ENCODE assay signal across 1 cellular context in the genomic region with DNA sequence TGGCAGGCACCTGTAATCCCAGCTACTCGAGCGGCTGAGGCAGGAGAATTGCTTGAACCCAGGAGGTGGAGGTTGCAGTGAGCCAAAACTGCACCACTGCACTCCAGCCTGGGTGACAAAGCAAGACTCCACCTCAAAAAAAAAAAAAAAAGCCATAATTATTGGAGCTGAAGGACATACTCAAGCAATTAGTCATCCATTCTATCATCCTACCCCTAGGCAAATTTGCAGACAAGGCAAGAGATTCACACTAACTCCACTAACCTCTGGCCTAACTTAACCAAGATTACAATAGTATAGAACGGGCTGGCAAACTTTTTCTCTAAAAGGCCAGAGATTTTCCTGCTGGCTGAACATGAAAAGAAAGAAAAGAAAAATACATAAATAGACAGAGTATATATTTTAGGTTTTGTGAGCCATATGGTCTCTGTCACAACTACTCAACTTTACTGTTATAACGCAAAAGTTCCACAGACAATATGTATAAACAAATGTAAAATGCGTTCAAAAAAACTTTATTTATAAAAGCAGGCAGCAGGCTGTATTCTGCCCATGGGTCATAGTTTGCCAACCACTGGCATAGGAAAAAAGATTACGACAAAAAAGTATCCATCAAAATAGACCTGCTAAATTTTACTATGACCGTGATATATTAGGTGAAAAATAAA.
TF ChIP-seq lines count a peak whose summit lies in the region.

No MANE protein-coding gene starts in this region.

TF ChIP-seq in HepG2, 621 proteins besides CTCF, POLR2A, EP300 and RAD21 (continued from another document):
- TF ChIP-seq RARG (CRISPR knock-in tag; IDR thresholded peaks at IDR 0.05; ENCODE audit: low read depth), result no peak
- no peak for TF ChIP-seq EHMT2 (IDR thresholded peaks at IDR 0.05; ENCODE audit: borderline replicate concordance, low read depth, low read length)
- TF ChIP-seq, protein P1, sequence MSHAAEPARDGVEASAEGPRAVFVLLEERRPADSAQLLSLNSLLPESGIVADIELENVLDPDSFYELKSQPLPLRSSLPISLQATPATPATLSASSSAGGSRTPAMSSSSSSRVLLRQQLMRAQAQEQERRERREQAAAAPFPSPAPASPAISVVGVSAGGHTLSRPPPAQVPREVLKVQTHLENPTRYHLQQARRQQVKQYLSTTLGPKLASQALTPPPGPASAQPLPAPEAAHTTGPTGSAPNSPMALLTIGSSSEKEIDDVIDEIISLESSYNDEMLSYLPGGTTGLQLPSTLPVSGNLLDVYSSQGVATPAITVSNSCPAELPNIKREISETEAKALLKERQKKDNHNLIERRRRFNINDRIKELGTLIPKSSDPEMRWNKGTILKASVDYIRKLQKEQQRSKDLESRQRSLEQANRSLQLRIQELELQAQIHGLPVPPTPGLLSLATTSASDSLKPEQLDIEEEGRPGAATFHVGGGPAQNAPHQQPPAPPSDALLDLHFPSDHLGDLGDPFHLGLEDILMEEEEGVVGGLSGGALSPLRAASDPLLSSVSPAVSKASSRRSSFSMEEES (CRISPR knock-in tag; IDR thresholded peaks at IDR 0.05), result no peak
- no peak for TF ChIP-seq CCDC6 (CRISPR knock-in tag; IDR thresholded peaks at IDR 0.05)
- no peak for TF ChIP-seq NR2F1 (CRISPR knock-in tag; IDR thresholded peaks at IDR 0.05)
- no peak for TF ChIP-seq ZNF136 (CRISPR knock-in tag; IDR thresholded peaks at IDR 0.05; ENCODE audit: low read depth)
- TF ChIP-seq, protein P2, sequence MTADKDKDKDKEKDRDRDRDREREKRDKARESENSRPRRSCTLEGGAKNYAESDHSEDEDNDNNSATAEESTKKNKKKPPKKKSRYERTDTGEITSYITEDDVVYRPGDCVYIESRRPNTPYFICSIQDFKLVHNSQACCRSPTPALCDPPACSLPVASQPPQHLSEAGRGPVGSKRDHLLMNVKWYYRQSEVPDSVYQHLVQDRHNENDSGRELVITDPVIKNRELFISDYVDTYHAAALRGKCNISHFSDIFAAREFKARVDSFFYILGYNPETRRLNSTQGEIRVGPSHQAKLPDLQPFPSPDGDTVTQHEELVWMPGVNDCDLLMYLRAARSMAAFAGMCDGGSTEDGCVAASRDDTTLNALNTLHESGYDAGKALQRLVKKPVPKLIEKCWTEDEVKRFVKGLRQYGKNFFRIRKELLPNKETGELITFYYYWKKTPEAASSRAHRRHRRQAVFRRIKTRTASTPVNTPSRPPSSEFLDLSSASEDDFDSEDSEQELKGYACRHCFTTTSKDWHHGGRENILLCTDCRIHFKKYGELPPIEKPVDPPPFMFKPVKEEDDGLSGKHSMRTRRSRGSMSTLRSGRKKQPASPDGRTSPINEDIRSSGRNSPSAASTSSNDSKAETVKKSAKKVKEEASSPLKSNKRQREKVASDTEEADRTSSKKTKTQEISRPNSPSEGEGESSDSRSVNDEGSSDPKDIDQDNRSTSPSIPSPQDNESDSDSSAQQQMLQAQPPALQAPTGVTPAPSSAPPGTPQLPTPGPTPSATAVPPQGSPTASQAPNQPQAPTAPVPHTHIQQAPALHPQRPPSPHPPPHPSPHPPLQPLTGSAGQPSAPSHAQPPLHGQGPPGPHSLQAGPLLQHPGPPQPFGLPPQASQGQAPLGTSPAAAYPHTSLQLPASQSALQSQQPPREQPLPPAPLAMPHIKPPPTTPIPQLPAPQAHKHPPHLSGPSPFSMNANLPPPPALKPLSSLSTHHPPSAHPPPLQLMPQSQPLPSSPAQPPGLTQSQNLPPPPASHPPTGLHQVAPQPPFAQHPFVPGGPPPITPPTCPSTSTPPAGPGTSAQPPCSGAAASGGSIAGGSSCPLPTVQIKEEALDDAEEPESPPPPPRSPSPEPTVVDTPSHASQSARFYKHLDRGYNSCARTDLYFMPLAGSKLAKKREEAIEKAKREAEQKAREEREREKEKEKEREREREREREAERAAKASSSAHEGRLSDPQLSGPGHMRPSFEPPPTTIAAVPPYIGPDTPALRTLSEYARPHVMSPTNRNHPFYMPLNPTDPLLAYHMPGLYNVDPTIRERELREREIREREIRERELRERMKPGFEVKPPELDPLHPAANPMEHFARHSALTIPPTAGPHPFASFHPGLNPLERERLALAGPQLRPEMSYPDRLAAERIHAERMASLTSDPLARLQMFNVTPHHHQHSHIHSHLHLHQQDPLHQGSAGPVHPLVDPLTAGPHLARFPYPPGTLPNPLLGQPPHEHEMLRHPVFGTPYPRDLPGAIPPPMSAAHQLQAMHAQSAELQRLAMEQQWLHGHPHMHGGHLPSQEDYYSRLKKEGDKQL (CRISPR knock-in tag; IDR thresholded peaks at IDR 0.05; ENCODE audit: low read depth), result no peak
- no peak for TF ChIP-seq GZF1 (CRISPR knock-in tag; IDR thresholded peaks at IDR 0.05)
- TF ChIP-seq ZMYM4 (CRISPR knock-in tag; IDR thresholded peaks at IDR 0.05), result no peak
- TF ChIP-seq, protein P3, sequence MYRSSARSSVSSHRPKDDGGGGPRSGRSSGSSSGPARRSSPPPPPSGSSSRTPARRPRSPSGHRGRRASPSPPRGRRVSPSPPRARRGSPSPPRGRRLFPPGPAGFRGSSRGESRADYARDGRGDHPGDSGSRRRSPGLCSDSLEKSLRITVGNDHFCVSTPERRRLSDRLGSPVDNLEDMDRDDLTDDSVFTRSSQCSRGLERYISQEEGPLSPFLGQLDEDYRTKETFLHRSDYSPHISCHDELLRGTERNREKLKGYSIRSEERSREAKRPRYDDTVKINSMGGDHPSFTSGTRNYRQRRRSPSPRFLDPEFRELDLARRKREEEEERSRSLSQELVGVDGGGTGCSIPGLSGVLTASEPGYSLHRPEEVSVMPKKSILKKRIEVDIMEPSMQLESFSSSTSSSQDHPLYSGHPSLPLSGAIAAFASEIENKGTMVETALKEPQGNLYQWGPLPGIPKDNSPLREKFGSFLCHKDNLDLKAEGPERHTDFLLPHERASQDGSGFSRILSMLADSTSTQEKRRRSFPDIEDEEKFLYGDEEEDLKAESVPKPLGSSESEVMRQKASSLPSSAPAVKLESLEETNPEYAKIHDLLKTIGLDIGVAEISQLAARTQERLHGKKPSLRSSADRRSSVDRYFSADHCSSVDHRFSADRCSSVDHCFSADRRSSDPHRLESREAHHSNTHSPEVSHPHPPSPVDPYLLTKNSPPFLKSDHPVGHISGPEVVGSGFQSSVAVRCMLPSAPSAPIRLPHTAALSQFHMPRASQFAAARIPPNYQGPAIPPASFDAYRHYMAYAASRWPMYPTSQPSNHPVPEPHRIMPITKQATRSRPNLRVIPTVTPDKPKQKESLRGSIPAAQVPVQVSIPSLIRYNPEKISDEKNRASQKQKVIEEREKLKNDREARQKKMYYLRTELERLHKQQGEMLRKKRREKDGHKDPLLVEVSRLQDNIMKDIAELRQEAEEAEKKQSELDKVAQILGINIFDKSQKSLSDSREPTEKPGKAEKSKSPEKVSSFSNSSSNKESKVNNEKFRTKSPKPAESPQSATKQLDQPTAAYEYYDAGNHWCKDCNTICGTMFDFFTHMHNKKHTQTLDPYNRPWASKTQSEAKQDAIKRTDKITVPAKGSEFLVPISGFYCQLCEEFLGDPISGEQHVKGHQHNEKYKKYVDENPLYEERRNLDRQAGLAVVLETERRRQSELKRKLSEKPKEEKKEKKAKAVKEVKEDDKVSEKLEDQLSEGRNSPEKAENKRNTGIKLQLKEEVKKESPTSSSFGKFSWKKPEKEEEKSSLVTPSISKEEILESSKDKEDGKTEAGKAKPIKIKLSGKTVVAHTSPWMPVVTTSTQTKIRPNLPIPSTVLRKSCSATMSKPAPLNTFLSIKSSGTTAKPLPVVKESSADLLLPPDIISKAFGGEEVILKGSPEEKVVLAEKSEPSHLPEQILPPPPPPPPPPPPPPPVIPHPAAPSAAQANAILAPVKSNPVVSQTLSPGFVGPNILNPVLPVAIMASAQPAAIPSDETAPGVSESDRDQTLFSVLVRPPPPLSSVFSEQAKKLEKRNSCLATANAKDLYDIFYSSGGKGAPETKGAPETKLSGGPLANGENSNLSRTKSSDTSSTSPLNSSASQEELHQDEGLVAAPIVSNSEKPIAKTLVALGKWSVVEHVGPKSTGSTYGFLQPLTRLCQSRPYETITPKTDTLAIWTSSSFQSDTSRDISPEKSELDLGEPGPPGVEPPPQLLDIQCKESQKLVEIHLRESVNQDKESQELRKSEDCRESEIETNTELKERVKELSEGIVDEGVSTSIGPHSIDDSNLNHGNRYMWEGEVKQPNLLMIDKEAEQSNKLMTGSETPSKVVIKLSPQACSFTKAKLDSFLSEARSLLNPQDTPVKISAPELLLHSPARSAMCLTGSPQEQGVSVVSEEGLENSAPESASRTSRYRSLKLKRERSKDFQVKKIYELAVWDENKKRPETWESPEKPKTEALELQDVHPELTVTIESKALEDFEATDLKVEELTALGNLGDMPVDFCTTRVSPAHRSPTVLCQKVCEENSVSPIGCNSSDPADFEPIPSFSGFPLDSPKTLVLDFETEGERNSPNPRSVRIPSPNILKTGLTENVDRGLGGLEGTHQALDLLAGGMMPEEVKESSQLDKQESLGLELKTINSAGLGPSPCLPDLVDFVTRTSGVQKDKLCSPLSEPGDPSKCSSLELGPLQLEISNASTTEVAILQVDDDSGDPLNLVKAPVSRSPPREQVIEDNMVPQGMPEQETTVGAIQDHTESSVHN (CRISPR knock-in tag; IDR thresholded peaks at IDR 0.05), result no peak
- TF ChIP-seq, protein P4, sequence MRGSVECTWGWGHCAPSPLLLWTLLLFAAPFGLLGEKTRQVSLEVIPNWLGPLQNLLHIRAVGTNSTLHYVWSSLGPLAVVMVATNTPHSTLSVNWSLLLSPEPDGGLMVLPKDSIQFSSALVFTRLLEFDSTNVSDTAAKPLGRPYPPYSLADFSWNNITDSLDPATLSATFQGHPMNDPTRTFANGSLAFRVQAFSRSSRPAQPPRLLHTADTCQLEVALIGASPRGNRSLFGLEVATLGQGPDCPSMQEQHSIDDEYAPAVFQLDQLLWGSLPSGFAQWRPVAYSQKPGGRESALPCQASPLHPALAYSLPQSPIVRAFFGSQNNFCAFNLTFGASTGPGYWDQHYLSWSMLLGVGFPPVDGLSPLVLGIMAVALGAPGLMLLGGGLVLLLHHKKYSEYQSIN (CRISPR knock-in tag; IDR thresholded peaks at IDR 0.05; ENCODE audit: borderline replicate concordance), result no peak
- no peak for TF ChIP-seq STAT5B (CRISPR knock-in tag; IDR thresholded peaks at IDR 0.05)
- no peak for TF ChIP-seq HNF4A (CRISPR knock-in tag; IDR thresholded peaks at IDR 0.05)
- no peak for TF ChIP-seq SIN3B (IDR thresholded peaks at IDR 0.05; ENCODE audit: low read length)
- no peak for TF ChIP-seq CBFB (CRISPR knock-in tag; IDR thresholded peaks at IDR 0.05)
- TF ChIP-seq CBX5 (CRISPR knock-in tag; IDR thresholded peaks at IDR 0.05; ENCODE audit: borderline replicate concordance), result no peak
- no peak for TF ChIP-seq SP2 (CRISPR knock-in tag; IDR thresholded peaks at IDR 0.05)
TF ChIP-seq in HepG2: peak in this region for 0.
